ENCODE assay signal across 12 cellular contexts in genomic region chr2:156343940-156344301, GRCh38. TPM values are rescaled to one million over a fixed set of nuclear protein-coding genes. Genes with fewer than 3 reads are reported as not detected.
DNase-seq lines count a peak whose midpoint lies in the region; ATAC-seq and TF ChIP-seq lines count a peak whose summit lies in the region.
"Had no signal": no experiment of that assay in that cellular context is flagged by ENCODE, and none has a peak within 500 bp of the region (broad histone marks: within the 10 kb centered on the region; RNA-seq: fewer than 3 reads in every experiment).

No MANE protein-coding gene starts in this region.

- RAD21 ChIA-PET in HCT116 (lab: Charles Lee; ENCODE audit: low non-redundant PET in 1 of 2, low total read pairs in 2 of 2, uncharacterized antibody in 2 of 2, unreplicated experiment in 2 of 2): no interaction called here

- intact Hi-C loops in HCT116 (cut with micrococcal nuclease): no loop called here
- intact Hi-C loops in activated CD4-positive, alpha-beta memory T cell treated with anti-CD3 and anti-CD28 coated beads for 36 hours (cut with micrococcal nuclease): loop anchor here (1.0 kb wide), 1 partner anchor 41 kb away; no protein-coding TSS in a partner anchor

- H2AFZ ChIP-seq in HCT116 (ENCODE audit: low read depth, low read length, poor library complexity, severe bottlenecking): no peak overlapping the region

- TF ChIP-seq CTCF in HCT116 (IDR thresholded peaks at IDR 0.05 in 2 of 3, conservative IDR thresholded peaks at IDR 0.05 in 1 of 3; ENCODE audit: borderline replicate concordance in 1 of 3, insufficient read depth in 1 of 3, low read depth in 2 of 3, low read length in 2 of 3): no peak
- no peak for TF ChIP-seq CTCF in endothelial cell (IDR thresholded peaks at IDR 0.05; ENCODE audit: unreplicated experiment)

- H3K9me2 ChIP-seq in HCT116 (ENCODE audit: insufficient read depth): no peaks in the 10 kb centered on the region

- no peak for TF ChIP-seq POLR2A in HCT116 (IDR thresholded peaks at IDR 0.05; ENCODE audit: borderline replicate concordance, extremely low read depth, insufficient read depth, insufficient read length)

- no peaks in the 10 kb centered on the region for H3K36me3 ChIP-seq in CD4-positive, CD25-positive, alpha-beta regulatory T cell (ENCODE audit: control insufficient read depth, insufficient read depth, low read length)
- no peaks in the 10 kb centered on the region for H3K36me3 ChIP-seq in HCT116 (ENCODE audit: control insufficient read depth in 1 of 2, insufficient read depth in 2 of 2, low read length in 2 of 2)

- no peaks in the 10 kb centered on the region for H3K27me3 ChIP-seq in CD4-positive, CD25-positive, alpha-beta regulatory T cell (ENCODE audit: control insufficient read depth, insufficient read depth, low read length)
- no peaks in the 10 kb centered on the region for H3K27me3 ChIP-seq in HCT116 (ENCODE audit: insufficient read depth, low read length)

- peaks cover 22 to 39% (median 35%) of the 10 kb centered on the region in 4 donors for H3K4me1 Mint-ChIP-seq in CD4-positive, CD25-positive, alpha-beta regulatory T cell
- peaks cover 42% of the 10 kb centered on the region for H3K4me1 Mint-ChIP-seq in activated CD4-positive, alpha-beta memory T cell treated with anti-CD3 and anti-CD28 coated beads for 36 hours (ENCODE audit: low read depth)
- H3K4me1 Mint-ChIP-seq in immature natural killer cell: peaks cover 20 to 38% of the 10 kb centered on the region in 2 donors
- H3K4me1 Mint-ChIP-seq in endothelial cell (ENCODE audit: unreplicated experiment): peaks cover 4% of the 10 kb centered on the region

- no peak for ATAC-seq in CD4-positive, CD25-positive, alpha-beta regulatory T cell (ENCODE audit: low read depth in 2 of 2)
- no peak for ATAC-seq in HCT116
- ATAC-seq in HG03432 (IDR thresholded peaks at IDR 0.05; ENCODE audit: unreplicated experiment): no peak
- no peak for ATAC-seq in GM18909 (IDR thresholded peaks at IDR 0.05; ENCODE audit: poor library complexity, unreplicated experiment)

- peak overlapping the region; percentile 82 for H3K9ac ChIP-seq in HCT116 (ENCODE audit: low read length)

- peak overlapping the region in 1 of 4 donors; percentile 64 for H3K4me3 Mint-ChIP-seq in CD4-positive, CD25-positive, alpha-beta regulatory T cell
- H3K4me3 Mint-ChIP-seq in activated CD4-positive, alpha-beta memory T cell treated with anti-CD3 and anti-CD28 coated beads for 36 hours: no peak overlapping the region
- H3K4me3 Mint-ChIP-seq in immature natural killer cell (no peak overlapping the region), endothelial cell (ENCODE audit: unreplicated experiment) (no peak overlapping the region)

- no peak overlapping the region for H3K4me3 ChIP-seq in CD4-positive, CD25-positive, alpha-beta regulatory T cell (ENCODE audit: low read depth, low read length)
- no peak overlapping the region for H3K4me3 ChIP-seq in HCT116 (replicated peaks in 1 of 2; ENCODE audit: low read depth in 1 of 2, low read length in 2 of 2)

- H4K20me1 ChIP-seq in HCT116 (ENCODE audit: insufficient read depth): no peaks in the 10 kb centered on the region

- no TSS peak for BruUV-seq in HCT116 (replicated peaks; lab: Mats Ljungman, UMichigan)

- H3K9me3 Mint-ChIP-seq in CD4-positive, CD25-positive, alpha-beta regulatory T cell: no peaks in the 10 kb centered on the region
- no peaks in the 10 kb centered on the region for H3K9me3 Mint-ChIP-seq in activated CD4-positive, alpha-beta memory T cell treated with anti-CD3 and anti-CD28 coated beads for 36 hours
- H3K9me3 Mint-ChIP-seq in immature natural killer cell: no peaks in the 10 kb centered on the region
- H3K9me3 Mint-ChIP-seq in endothelial cell (ENCODE audit: unreplicated experiment): no peaks in the 10 kb centered on the region
- H3K9me3 Mint-ChIP-seq: T-helper 1 cell treated with Interleukin-12 subunit alpha and Interleukin-12 subunit beta and Interleukin-4 antibody, amounts not matched to agents 30 μg/mL and 1 μg/mL, for 36 hours had no signal

- H3K27ac Mint-ChIP-seq in CD4-positive, CD25-positive, alpha-beta regulatory T cell: peak overlapping the region in 2 of 3 donors; percentile 97 to 99
- peak overlapping the region; percentile 89 for H3K27ac Mint-ChIP-seq in activated CD4-positive, alpha-beta memory T cell treated with anti-CD3 and anti-CD28 coated beads for 36 hours
- peak overlapping the region; percentile 49 to 100 (median 94) for H3K27ac Mint-ChIP-seq in immature natural killer cell
- H3K27ac Mint-ChIP-seq in endothelial cell (ENCODE audit: unreplicated experiment): no peak overlapping the region

- CTCF ChIA-PET in HCT116 (lab: Charles Lee): interaction anchor here (1.9 kb wide), 1 partner anchor 246 kb away, joined by 7 read pairs; no protein-coding TSS in a partner anchor
- CTCF ChIA-PET in activated CD4-positive, alpha-beta memory T cell treated with anti-CD3 and anti-CD28 coated beads for 36 hours (lab: Charles Lee): interaction anchor here (0.9 to 2.9 kb wide), 2 partner anchors 10 to 57 kb away, joined by 4 to 14 read pairs; no protein-coding TSS in a partner anchor

- H3K4me2 ChIP-seq in HCT116 (ENCODE audit: low read length): peak overlapping the region; percentile 83

- H3K79me2 ChIP-seq in HCT116 (ENCODE audit: insufficient read depth, low read length): peaks cover 13% of the 10 kb centered on the region

- TF ChIP-seq RAD21 in HCT116 (IDR thresholded peaks at IDR 0.05; ENCODE audit: low read depth): no peak

- H3K27me3 Mint-ChIP-seq in CD4-positive, CD25-positive, alpha-beta regulatory T cell: no peaks in the 10 kb centered on the region
- no peaks in the 10 kb centered on the region for H3K27me3 Mint-ChIP-seq in activated CD4-positive, alpha-beta memory T cell treated with anti-CD3 and anti-CD28 coated beads for 36 hours
- H3K27me3 Mint-ChIP-seq in immature natural killer cell (ENCODE audit: low read depth in 3 of 3): peaks cover 15 to 23% (median 16%) of the 10 kb centered on the region in 3 donors
- peaks cover 8% of the 10 kb centered on the region for H3K27me3 Mint-ChIP-seq in endothelial cell (ENCODE audit: unreplicated experiment)

- POLR2A ChIA-PET in HCT116 (lab: Charles Lee): interaction anchor here (1.3 to 1.8 kb wide), 2 partner anchors 10 to 57 kb away, joined by 4 to 9 read pairs; no protein-coding TSS in a partner anchor
- POLR2A ChIA-PET in activated CD4-positive, alpha-beta memory T cell treated with anti-CD3 and anti-CD28 coated beads for 36 hours (lab: Charles Lee): interaction anchor here (1.0 to 3.4 kb wide), 4 partner anchors 10 to 56 kb away, joined by 3 to 39 read pairs (median 18); partner anchors contain the start of gene NR4A2

- peak overlapping the region; percentile 100 for H3K27ac ChIP-seq in CD4-positive, CD25-positive, alpha-beta regulatory T cell (ENCODE audit: insufficient read depth, low read length, poor library complexity, severe bottlenecking)
- H3K27ac ChIP-seq in HCT116 (ENCODE audit: low read depth, low read length): peak overlapping the region; percentile 23; the same call in 1 of the 2 replicates

- H3K4me1 ChIP-seq in CD4-positive, CD25-positive, alpha-beta regulatory T cell (ENCODE audit: control insufficient read depth, insufficient read depth, low read length, poor library complexity, severe bottlenecking): peaks cover 29% of the 10 kb centered on the region
- H3K4me1 ChIP-seq in HCT116 (ENCODE audit: control insufficient read depth in 1 of 2, insufficient read depth in 2 of 2, low read length in 2 of 2): peaks cover 45 to 72% of the 10 kb centered on the region in 2 experiments

- no peaks in the 10 kb centered on the region for H3K9me3 ChIP-seq in CD4-positive, CD25-positive, alpha-beta regulatory T cell (ENCODE audit: control insufficient read depth in 2 of 2, low read length in 2 of 2)
- H3K9me3 ChIP-seq in HCT116 (ENCODE audit: control insufficient read depth in 1 of 2, insufficient read depth in 1 of 2, low read depth in 1 of 2, low read length in 2 of 2): no peaks in the 10 kb centered on the region

- H3K36me3 Mint-ChIP-seq in CD4-positive, CD25-positive, alpha-beta regulatory T cell: no peaks in the 10 kb centered on the region
- H3K36me3 Mint-ChIP-seq in activated CD4-positive, alpha-beta memory T cell treated with anti-CD3 and anti-CD28 coated beads for 36 hours: no peaks in the 10 kb centered on the region
- no peaks in the 10 kb centered on the region for H3K36me3 Mint-ChIP-seq in immature natural killer cell
- no peaks in the 10 kb centered on the region for H3K36me3 Mint-ChIP-seq in endothelial cell (ENCODE audit: low read depth, unreplicated experiment)

- no peak for DNase-seq in CD4-positive, CD25-positive, alpha-beta regulatory T cell
- DNase-seq in HCT116 (ENCODE audit: low read depth, low spot score) (no peak), immature natural killer cell (no peak), endothelial cell (ENCODE audit: low spot score) (no peak), cerebellar cortex (ENCODE audit: low spot score) (no peak)
- no peak for DNase-seq in activated CD4-positive, alpha-beta memory T cell treated with anti-CD3 and anti-CD28 coated beads for 36 hours
- DNase-seq: activated CD8-positive, alpha-beta memory T cell treated with anti-CD3 and anti-CD28 coated beads for 24 hours; Karpas-422; stimulated activated CD4-positive, alpha-beta T cell treated with anti-CD3 and anti-CD28 coated beads, Interleukin-4, amount 100 ng/mL, for 1 hour had no signal

TF ChIP-seq in HCT116, 20 proteins besides CTCF, POLR2A, EP300 and RAD21 (continues in another document):
- TF ChIP-seq, protein P1, sequence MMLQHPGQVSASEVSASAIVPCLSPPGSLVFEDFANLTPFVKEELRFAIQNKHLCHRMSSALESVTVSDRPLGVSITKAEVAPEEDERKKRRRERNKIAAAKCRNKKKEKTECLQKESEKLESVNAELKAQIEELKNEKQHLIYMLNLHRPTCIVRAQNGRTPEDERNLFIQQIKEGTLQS (IDR thresholded peaks at IDR 0.05): no peak
- TF ChIP-seq POLR2AphosphoS5 (IDR thresholded peaks at IDR 0.05; ENCODE audit: low read depth, low read length) (peak; percentile 3; the same call in 1 of the 2 replicates), FOSL1 (IDR thresholded peaks at IDR 0.05; ENCODE audit: low read depth) (no peak), CEBPB (IDR thresholded peaks at IDR 0.05; ENCODE audit: low read depth) (no peak), TCF7L2 (IDR thresholded peaks at IDR 0.05; ENCODE audit: borderline replicate concordance, extremely low read depth, insufficient read depth, insufficient read length) (no peak), EGR1 (IDR thresholded peaks at IDR 0.05; ENCODE audit: low read depth) (no peak)
- TF ChIP-seq, protein P2, sequence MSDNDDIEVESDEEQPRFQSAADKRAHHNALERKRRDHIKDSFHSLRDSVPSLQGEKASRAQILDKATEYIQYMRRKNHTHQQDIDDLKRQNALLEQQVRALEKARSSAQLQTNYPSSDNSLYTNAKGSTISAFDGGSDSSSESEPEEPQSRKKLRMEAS (IDR thresholded peaks at IDR 0.05): no peak

RNA-seq across cellular contexts. Expression of gene NR4A2, which starts 11.4 kb away (rescaled TPM):
- 398 TPM for total RNA-seq in CD4-positive, CD25-positive, alpha-beta regulatory T cell
- polyA plus RNA-seq in CD4-positive, CD25-positive, alpha-beta regulatory T cell: 10 to 100 TPM; 11.4 to 22.6 (median 13.4) TPM
- total RNA-seq in HCT116 (2021; ENCODE audit: unreplicated experiment): 17.9 TPM
- polyA plus RNA-seq in HCT116 (2012): 27.2 and 107 TPM in 2 replicates
- 10 to 100 TPM in 1 of 2 experiments, 1 to 10 TPM in 1; 9.3 to 10.0 TPM for total RNA-seq in activated CD4-positive, alpha-beta memory T cell treated with anti-CD3 and anti-CD28 coated beads for 36 hours
- 10 to 100 TPM; 21.0 to 46.7 (median 21.7) TPM for polyA plus RNA-seq in immature natural killer cell
- total RNA-seq in endothelial cell (ENCODE audit: unreplicated experiment): 3.9 TPM

Comparison
In these comparisons a context has a peak if more than half of its experiments do, and no peak if none do; other contexts are left out.
1. RNA of gene NR4A2, which starts 11.4 kb away (total RNA-seq): 398 TPM in CD4-positive, CD25-positive, alpha-beta regulatory T cell (single experiment); 17.9 TPM in HCT116 (single experiment), 9.3 to 10.0 TPM in activated CD4-positive, alpha-beta memory T cell treated with anti-CD3 and anti-CD28 coated beads for 36 hours and 3.9 TPM in endothelial cell (single experiment); every median in the first group is over 10 times any median in the second.